1 cellular context compared by ENCODE assay signal in the genomic region with DNA sequence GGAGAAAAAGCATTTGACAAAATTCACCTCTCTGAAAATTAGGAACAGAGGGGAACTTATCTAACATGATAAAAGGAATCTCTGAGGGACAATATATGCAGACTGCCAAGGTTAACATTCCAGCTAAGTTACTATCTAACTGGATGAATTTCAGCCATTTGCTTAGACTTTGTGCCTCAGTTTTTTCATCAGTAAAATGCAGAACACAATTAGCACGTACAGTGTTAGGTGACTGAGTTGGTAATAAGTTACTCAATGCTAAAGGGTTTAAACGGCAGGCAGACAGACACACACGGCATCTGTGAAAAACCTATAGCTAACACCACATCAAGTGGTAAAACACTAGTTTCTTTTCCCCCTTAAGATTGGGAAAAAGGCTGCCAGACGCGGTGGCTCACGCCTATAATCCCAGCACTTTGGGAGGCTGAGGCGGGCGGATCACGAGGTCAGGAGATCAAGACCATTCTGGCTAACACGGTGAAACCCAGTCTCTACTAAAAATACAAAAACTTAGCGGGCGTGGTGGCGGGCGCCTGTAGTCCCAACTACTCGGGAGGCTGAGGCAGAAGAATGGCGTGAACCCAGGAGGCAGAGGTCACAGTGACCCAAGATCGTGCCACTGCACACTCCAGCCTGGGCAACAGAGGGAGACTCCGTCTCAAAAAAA.
TF ChIP-seq lines count a peak whose summit lies in the region.

No MANE protein-coding gene starts in this region.

TF ChIP-seq in HepG2, 621 proteins besides CTCF, POLR2A, EP300 and RAD21 (continued from another document and continues in another):
- TF ChIP-seq, protein P1, sequence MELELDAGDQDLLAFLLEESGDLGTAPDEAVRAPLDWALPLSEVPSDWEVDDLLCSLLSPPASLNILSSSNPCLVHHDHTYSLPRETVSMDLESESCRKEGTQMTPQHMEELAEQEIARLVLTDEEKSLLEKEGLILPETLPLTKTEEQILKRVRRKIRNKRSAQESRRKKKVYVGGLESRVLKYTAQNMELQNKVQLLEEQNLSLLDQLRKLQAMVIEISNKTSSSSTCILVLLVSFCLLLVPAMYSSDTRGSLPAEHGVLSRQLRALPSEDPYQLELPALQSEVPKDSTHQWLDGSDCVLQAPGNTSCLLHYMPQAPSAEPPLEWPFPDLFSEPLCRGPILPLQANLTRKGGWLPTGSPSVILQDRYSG (CRISPR knock-in tag; IDR thresholded peaks at IDR 0.05), result no peak
- TF ChIP-seq ZNF644 (CRISPR knock-in tag; IDR thresholded peaks at IDR 0.05; ENCODE audit: low read depth) (no peak), SP5 (CRISPR knock-in tag; IDR thresholded peaks at IDR 0.05; ENCODE audit: borderline replicate concordance, low read depth) (no peak), ZNF790 (CRISPR knock-in tag; IDR thresholded peaks at IDR 0.05; ENCODE audit: borderline replicate concordance) (no peak), ZNF674 (CRISPR knock-in tag; IDR thresholded peaks at IDR 0.05; ENCODE audit: low read depth) (no peak), MYC (CRISPR knock-in tag; IDR thresholded peaks at IDR 0.05; ENCODE audit: borderline replicate concordance) (0 out of 2 replicates have a peak, but pooled peaks have one; percentile 27), HNF4G (IDR thresholded peaks at IDR 0.05; ENCODE audit: borderline replicate concordance, low read depth, low read length) (peak; percentile 37; the same call in 1 of the 2 replicates), HNF4G (CRISPR knock-in tag; IDR thresholded peaks at IDR 0.05; ENCODE audit: borderline replicate concordance, low read depth) (no peak), ZNF121 (CRISPR knock-in tag; IDR thresholded peaks at IDR 0.05) (peak; percentile 76), U2AF1 (optimal IDR thresholded peaks at IDR 0.05; ENCODE audit: low read depth, low read length) (no peak), ZNF10 (CRISPR knock-in tag; IDR thresholded peaks at IDR 0.05; ENCODE audit: borderline replicate concordance, low read depth) (no peak), ZNF20 (CRISPR knock-in tag; IDR thresholded peaks at IDR 0.05) (no peak), TP53 (CRISPR knock-in tag; conservative IDR thresholded peaks at IDR 0.05) (no peak), ZMYM2 (CRISPR knock-in tag; IDR thresholded peaks at IDR 0.05) (peak; percentile 57; the same call in 1 of the 2 replicates), NCOA2 (CRISPR knock-in tag; IDR thresholded peaks at IDR 0.05) (peak; percentile 37), ZNF746 (CRISPR knock-in tag; IDR thresholded peaks at IDR 0.05) (no peak), ATF1 (CRISPR knock-in tag; IDR thresholded peaks at IDR 0.05) (no peak), ZNF331 (CRISPR knock-in tag; IDR thresholded peaks at IDR 0.05) (0 out of 2 replicates have a peak, but pooled peaks have one; percentile 27), CCDC6 (CRISPR knock-in tag; IDR thresholded peaks at IDR 0.05) (0 out of 2 replicates have a peak, but pooled peaks have one; percentile 45), MIER3 (CRISPR knock-in tag; IDR thresholded peaks at IDR 0.05; ENCODE audit: borderline replicate concordance) (no peak), SALL1 (CRISPR knock-in tag; IDR thresholded peaks at IDR 0.05) (peak; percentile 63; the same call in 1 of the 2 replicates), BORCS8-MEF2B (CRISPR knock-in tag; IDR thresholded peaks at IDR 0.05) (peak; percentile 56; the same call in 1 of the 2 replicates), ZNF562 (CRISPR knock-in tag; IDR thresholded peaks at IDR 0.05; ENCODE audit: borderline replicate concordance) (no peak), EEA1 (CRISPR knock-in tag; IDR thresholded peaks at IDR 0.05; ENCODE audit: borderline replicate concordance) (no peak), MED8 (CRISPR knock-in tag; IDR thresholded peaks at IDR 0.05; ENCODE audit: insufficient replicate concordance) (no peak), CREM (IDR thresholded peaks at IDR 0.05) (peak; percentile 27; the same call in 1 of the 2 replicates), CREM (CRISPR knock-in tag; IDR thresholded peaks at IDR 0.05) (no peak), ZBTB38 (CRISPR knock-in tag; IDR thresholded peaks at IDR 0.05) (peak; percentile 94)
- TF ChIP-seq, protein P2, sequence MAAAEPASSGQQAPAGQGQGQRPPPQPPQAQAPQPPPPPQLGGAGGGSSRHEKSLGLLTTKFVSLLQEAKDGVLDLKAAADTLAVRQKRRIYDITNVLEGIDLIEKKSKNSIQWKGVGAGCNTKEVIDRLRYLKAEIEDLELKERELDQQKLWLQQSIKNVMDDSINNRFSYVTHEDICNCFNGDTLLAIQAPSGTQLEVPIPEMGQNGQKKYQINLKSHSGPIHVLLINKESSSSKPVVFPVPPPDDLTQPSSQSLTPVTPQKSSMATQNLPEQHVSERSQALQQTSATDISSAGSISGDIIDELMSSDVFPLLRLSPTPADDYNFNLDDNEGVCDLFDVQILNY (CRISPR knock-in tag; conservative IDR thresholded peaks at IDR 0.05), result no peak
- TF ChIP-seq, protein P3, sequence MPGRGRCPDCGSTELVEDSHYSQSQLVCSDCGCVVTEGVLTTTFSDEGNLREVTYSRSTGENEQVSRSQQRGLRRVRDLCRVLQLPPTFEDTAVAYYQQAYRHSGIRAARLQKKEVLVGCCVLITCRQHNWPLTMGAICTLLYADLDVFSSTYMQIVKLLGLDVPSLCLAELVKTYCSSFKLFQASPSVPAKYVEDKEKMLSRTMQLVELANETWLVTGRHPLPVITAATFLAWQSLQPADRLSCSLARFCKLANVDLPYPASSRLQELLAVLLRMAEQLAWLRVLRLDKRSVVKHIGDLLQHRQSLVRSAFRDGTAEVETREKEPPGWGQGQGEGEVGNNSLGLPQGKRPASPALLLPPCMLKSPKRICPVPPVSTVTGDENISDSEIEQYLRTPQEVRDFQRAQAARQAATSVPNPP (CRISPR knock-in tag; IDR thresholded peaks at IDR 0.05), result no peak
- TF ChIP-seq, protein P4, sequence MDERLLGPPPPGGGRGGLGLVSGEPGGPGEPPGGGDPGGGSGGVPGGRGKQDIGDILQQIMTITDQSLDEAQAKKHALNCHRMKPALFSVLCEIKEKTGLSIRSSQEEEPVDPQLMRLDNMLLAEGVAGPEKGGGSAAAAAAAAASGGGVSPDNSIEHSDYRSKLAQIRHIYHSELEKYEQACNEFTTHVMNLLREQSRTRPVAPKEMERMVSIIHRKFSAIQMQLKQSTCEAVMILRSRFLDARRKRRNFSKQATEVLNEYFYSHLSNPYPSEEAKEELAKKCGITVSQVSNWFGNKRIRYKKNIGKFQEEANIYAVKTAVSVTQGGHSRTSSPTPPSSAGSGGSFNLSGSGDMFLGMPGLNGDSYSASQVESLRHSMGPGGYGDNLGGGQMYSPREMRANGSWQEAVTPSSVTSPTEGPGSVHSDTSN (CRISPR knock-in tag; IDR thresholded peaks at IDR 0.05), result no peak
- TF ChIP-seq, protein P5, sequence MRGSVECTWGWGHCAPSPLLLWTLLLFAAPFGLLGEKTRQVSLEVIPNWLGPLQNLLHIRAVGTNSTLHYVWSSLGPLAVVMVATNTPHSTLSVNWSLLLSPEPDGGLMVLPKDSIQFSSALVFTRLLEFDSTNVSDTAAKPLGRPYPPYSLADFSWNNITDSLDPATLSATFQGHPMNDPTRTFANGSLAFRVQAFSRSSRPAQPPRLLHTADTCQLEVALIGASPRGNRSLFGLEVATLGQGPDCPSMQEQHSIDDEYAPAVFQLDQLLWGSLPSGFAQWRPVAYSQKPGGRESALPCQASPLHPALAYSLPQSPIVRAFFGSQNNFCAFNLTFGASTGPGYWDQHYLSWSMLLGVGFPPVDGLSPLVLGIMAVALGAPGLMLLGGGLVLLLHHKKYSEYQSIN (CRISPR knock-in tag; IDR thresholded peaks at IDR 0.05; ENCODE audit: borderline replicate concordance), result no peak
- TF ChIP-seq, protein P6, sequence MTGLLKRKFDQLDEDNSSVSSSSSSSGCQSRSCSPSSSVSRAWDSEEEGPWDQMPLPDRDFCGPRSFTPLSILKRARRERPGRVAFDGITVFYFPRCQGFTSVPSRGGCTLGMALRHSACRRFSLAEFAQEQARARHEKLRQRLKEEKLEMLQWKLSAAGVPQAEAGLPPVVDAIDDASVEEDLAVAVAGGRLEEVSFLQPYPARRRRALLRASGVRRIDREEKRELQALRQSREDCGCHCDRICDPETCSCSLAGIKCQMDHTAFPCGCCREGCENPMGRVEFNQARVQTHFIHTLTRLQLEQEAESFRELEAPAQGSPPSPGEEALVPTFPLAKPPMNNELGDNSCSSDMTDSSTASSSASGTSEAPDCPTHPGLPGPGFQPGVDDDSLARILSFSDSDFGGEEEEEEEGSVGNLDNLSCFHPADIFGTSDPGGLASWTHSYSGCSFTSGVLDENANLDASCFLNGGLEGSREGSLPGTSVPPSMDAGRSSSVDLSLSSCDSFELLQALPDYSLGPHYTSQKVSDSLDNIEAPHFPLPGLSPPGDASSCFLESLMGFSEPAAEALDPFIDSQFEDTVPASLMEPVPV (CRISPR knock-in tag; IDR thresholded peaks at IDR 0.05), result peak; percentile 53; the same call in 1 of the 2 replicates
- TF ChIP-seq, protein P7, sequence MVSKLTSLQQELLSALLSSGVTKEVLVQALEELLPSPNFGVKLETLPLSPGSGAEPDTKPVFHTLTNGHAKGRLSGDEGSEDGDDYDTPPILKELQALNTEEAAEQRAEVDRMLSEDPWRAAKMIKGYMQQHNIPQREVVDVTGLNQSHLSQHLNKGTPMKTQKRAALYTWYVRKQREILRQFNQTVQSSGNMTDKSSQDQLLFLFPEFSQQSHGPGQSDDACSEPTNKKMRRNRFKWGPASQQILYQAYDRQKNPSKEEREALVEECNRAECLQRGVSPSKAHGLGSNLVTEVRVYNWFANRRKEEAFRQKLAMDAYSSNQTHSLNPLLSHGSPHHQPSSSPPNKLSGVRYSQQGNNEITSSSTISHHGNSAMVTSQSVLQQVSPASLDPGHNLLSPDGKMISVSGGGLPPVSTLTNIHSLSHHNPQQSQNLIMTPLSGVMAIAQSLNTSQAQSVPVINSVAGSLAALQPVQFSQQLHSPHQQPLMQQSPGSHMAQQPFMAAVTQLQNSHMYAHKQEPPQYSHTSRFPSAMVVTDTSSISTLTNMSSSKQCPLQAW (CRISPR knock-in tag; IDR thresholded peaks at IDR 0.05), result peak; percentile 10; the same call in 1 of the 2 replicates
- TF ChIP-seq, protein P8, sequence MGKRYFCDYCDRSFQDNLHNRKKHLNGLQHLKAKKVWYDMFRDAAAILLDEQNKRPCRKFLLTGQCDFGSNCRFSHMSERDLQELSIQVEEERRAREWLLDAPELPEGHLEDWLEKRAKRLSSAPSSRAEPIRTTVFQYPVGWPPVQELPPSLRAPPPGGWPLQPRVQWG (CRISPR knock-in tag; IDR thresholded peaks at IDR 0.05; ENCODE audit: borderline replicate concordance, low read depth), result no peak
- TF ChIP-seq, protein P9, sequence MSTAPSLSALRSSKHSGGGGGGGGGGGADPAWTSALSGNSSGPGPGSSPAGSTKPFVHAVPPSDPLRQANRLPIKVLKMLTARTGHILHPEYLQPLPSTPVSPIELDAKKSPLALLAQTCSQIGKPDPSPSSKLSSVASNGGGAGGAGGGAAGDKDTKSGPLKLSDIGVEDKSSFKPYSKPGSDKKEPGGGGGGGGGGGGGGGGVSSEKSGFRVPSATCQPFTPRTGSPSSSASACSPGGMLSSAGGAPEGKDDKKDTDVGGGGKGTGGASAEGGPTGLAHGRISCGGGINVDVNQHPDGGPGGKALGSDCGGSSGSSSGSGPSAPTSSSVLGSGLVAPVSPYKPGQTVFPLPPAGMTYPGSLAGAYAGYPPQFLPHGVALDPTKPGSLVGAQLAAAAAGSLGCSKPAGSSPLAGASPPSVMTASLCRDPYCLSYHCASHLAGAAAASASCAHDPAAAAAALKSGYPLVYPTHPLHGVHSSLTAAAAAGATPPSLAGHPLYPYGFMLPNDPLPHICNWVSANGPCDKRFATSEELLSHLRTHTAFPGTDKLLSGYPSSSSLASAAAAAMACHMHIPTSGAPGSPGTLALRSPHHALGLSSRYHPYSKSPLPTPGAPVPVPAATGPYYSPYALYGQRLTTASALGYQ (CRISPR knock-in tag; IDR thresholded peaks at IDR 0.05), result no peak
- TF ChIP-seq, protein P10, sequence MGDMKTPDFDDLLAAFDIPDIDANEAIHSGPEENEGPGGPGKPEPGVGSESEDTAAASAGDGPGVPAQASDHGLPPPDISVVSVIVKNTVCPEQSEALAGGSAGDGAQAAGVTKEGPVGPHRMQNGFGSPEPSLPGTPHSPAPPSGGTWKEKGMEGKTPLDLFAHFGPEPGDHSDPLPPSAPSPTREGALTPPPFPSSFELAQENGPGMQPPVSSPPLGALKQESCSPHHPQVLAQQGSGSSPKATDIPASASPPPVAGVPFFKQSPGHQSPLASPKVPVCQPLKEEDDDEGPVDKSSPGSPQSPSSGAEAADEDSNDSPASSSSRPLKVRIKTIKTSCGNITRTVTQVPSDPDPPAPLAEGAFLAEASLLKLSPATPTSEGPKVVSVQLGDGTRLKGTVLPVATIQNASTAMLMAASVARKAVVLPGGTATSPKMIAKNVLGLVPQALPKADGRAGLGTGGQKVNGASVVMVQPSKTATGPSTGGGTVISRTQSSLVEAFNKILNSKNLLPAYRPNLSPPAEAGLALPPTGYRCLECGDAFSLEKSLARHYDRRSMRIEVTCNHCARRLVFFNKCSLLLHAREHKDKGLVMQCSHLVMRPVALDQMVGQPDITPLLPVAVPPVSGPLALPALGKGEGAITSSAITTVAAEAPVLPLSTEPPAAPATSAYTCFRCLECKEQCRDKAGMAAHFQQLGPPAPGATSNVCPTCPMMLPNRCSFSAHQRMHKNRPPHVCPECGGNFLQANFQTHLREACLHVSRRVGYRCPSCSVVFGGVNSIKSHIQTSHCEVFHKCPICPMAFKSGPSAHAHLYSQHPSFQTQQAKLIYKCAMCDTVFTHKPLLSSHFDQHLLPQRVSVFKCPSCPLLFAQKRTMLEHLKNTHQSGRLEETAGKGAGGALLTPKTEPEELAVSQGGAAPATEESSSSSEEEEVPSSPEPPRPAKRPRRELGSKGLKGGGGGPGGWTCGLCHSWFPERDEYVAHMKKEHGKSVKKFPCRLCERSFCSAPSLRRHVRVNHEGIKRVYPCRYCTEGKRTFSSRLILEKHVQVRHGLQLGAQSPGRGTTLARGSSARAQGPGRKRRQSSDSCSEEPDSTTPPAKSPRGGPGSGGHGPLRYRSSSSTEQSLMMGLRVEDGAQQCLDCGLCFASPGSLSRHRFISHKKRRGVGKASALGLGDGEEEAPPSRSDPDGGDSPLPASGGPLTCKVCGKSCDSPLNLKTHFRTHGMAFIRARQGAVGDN (CRISPR knock-in tag; IDR thresholded peaks at IDR 0.05), result peak; percentile 69
- TF ChIP-seq, protein P11, sequence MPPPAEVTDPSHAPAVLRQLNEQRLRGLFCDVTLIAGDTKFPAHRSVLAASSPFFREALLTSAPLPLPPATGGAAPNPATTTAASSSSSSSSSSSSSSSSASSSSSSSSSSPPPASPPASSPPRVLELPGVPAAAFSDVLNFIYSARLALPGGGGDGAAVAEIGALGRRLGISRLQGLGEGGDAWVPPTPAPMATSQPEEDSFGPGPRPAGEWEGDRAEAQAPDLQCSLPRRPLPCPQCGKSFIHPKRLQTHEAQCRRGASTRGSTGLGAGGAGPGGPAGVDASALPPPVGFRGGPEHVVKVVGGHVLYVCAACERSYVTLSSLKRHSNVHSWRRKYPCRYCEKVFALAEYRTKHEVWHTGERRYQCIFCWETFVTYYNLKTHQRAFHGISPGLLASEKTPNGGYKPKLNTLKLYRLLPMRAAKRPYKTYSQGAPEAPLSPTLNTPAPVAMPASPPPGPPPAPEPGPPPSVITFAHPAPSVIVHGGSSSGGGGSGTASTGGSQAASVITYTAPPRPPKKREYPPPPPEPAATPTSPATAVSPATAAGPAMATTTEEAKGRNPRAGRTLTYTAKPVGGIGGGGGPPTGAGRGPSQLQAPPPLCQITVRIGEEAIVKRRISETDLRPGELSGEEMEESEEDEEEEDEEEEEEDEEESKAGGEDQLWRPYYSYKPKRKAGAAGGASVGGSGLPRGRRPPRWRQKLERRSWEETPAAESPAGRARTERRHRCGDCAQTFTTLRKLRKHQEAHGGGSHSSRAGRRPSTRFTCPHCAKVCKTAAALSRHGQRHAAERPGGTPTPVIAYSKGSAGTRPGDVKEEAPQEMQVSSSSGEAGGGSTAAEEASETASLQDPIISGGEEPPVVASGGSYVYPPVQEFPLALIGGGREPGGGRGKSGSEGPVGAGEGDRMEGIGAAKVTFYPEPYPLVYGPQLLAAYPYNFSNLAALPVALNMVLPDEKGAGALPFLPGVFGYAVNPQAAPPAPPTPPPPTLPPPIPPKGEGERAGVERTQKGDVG (CRISPR knock-in tag; IDR thresholded peaks at IDR 0.05; ENCODE audit: borderline replicate concordance), result peak; percentile 85; the same call in 1 of the 2 replicates
